Comparison of ENCODE assay signal across 11 cellular contexts in genomic region chr20:8399963-8400362, GRCh38.
DNase-seq lines count a peak whose midpoint lies in the region; ATAC-seq, FAIRE-seq and TF ChIP-seq lines count a peak whose summit lies in the region.
"Had no signal": no experiment of that assay in that cellular context is flagged by ENCODE, and none has a peak within 500 bp of the region (broad histone marks: within the 10 kb centered on the region; RNA-seq: fewer than 3 reads in every experiment).

No MANE protein-coding gene starts in this region.

- H3K4me1 ChIP-seq in small intestine (ENCODE audit: control insufficient read depth in 2 of 2, insufficient read depth in 1 of 2, low read depth in 1 of 2, low read length in 1 of 2) (peaks cover 0 to 2% of the 10 kb centered on the region in 2 donors), esophagus muscularis mucosa (peaks cover 0 to 16% (median 10%) of the 10 kb centered on the region in 4 donors)

- H3K36me3 ChIP-seq in small intestine (ENCODE audit: control insufficient read depth in 2 of 2, insufficient read depth in 2 of 2, low read length in 2 of 2) (no peaks in the 10 kb centered on the region), esophagus muscularis mucosa (no peaks in the 10 kb centered on the region)

- ATAC-seq in HG02884 (IDR thresholded peaks at IDR 0.05; ENCODE audit: unreplicated experiment) (peak; percentile 98), left colon (no peak)

- no peak for TF ChIP-seq POLR2A in esophagus muscularis mucosa (IDR thresholded peaks at IDR 0.05; ENCODE audit: low read depth)

- peaks cover 7% of the 10 kb centered on the region for H3K4me1 Mint-ChIP-seq in activated CD4-positive, alpha-beta T cell treated with anti-CD3 and anti-CD28 coated beads, Interleukin-2, amount 10 ng/mL, durations not matched to agents 24 days and 14 days

- H3K9me3 ChIP-seq in small intestine (ENCODE audit: control insufficient read depth, low read depth) = no peaks in the 10 kb centered on the region
- H3K9me3 ChIP-seq in esophagus muscularis mucosa = no peaks in the 10 kb centered on the region

- H3K36me3 Mint-ChIP-seq in activated CD4-positive, alpha-beta T cell treated with anti-CD3 and anti-CD28 coated beads, Interleukin-2, amount 10 ng/mL, durations not matched to agents 24 days and 14 days (ENCODE audit: low read depth) = no peaks in the 10 kb centered on the region
- H3K36me3 Mint-ChIP-seq: IgD-negative memory B cell had no signal

- no peaks in the 10 kb centered on the region for H3K9me3 Mint-ChIP-seq in activated CD4-positive, alpha-beta T cell treated with anti-CD3 and anti-CD28 coated beads, Interleukin-2, amount 10 ng/mL, durations not matched to agents 24 days and 14 days
- H3K9me3 Mint-ChIP-seq: IgD-negative memory B cell had no signal

- TF ChIP-seq EP300 in esophagus muscularis mucosa (IDR thresholded peaks at IDR 0.05) = no peak

- intact Hi-C loops in activated CD4-positive, alpha-beta T cell treated with anti-CD3 and anti-CD28 coated beads, Interleukin-2, amount 10 ng/mL, durations not matched to agents 24 days and 14 days (cut with micrococcal nuclease) = loop anchor here (5.0 kb wide), 1 partner anchor 188 kb away; no protein-coding TSS in a partner anchor
- intact Hi-C loops in left colon (cut with DNase I, micrococcal nuclease) = loop anchor here in 1 of 2 donors (10.0 kb wide), 3 partner anchors 275 to 355 kb away; no protein-coding TSS in a partner anchor
- intact Hi-C loops in esophagus muscularis mucosa (cut with DNase I) = loop anchor here (5.0 kb wide), 1 partner anchor 317 kb away; no protein-coding TSS in a partner anchor

- no peak for FAIRE-seq in small intestine (lab: Jason Lieb, UNC)
- FAIRE-seq: A204.1 had no signal

- DNase-seq in activated CD4-positive, alpha-beta T cell treated with anti-CD3 and anti-CD28 coated beads, Interleukin-2, amount 10 ng/mL, durations not matched to agents 24 days and 14 days = peak; percentile 55
- no peak for DNase-seq in activated CD4-positive, alpha-beta T cell treated with anti-CD3 and anti-CD28 coated beads for 4 hours
- DNase-seq in NOMO-1 (lab: John Stamatoyannopoulos, UW; ENCODE audit: unreplicated experiment in 2 of 2) (peak; percentile 79 to 97), small intestine (peak; percentile 20), left colon (no peak), esophagus muscularis mucosa (ENCODE audit: extremely low spot score) (no peak)
- no peak for DNase-seq in stimulated activated CD4-positive, alpha-beta T cell treated with anti-CD3 and anti-CD28 coated beads, Interleukin-4, amount 100 ng/mL, for 1 hour

- peaks cover 3% of the 10 kb centered on the region for H3K27me3 Mint-ChIP-seq in activated CD4-positive, alpha-beta T cell treated with anti-CD3 and anti-CD28 coated beads, Interleukin-2, amount 10 ng/mL, durations not matched to agents 24 days and 14 days
- H3K27me3 Mint-ChIP-seq: IgD-negative memory B cell had no signal

- H3K4me3 Mint-ChIP-seq in activated CD4-positive, alpha-beta T cell treated with anti-CD3 and anti-CD28 coated beads, Interleukin-2, amount 10 ng/mL, durations not matched to agents 24 days and 14 days = no peak overlapping the region
- H3K4me3 Mint-ChIP-seq: IgD-negative memory B cell had no signal

- H3K27ac Mint-ChIP-seq in activated CD4-positive, alpha-beta T cell treated with anti-CD3 and anti-CD28 coated beads, Interleukin-2, amount 10 ng/mL, durations not matched to agents 24 days and 14 days = no peak overlapping the region

- H3K27ac ChIP-seq in small intestine (ENCODE audit: low read depth in 1 of 2, low read length in 1 of 2) (no peak overlapping the region), esophagus muscularis mucosa (replicated peaks in 1 of 4) (no peak overlapping the region)

- H3K4me3 ChIP-seq in small intestine (ENCODE audit: low read depth in 1 of 2, low read length in 2 of 2) = no peak overlapping the region
- no peak overlapping the region for H3K4me3 ChIP-seq in esophagus muscularis mucosa
- H3K4me3 ChIP-seq: skin epidermis had no signal

- H3K27me3 ChIP-seq in small intestine (ENCODE audit: control insufficient read depth in 2 of 2, insufficient read depth in 2 of 2, low read length in 2 of 2) (no peaks in the 10 kb centered on the region), esophagus muscularis mucosa (no peaks in the 10 kb centered on the region)

- TF ChIP-seq CTCF in esophagus muscularis mucosa (IDR thresholded peaks at IDR 0.05) = no peak

Comparison
In these comparisons a context has a peak if more than half of its experiments do, and no peak if none do; other contexts are left out.
1. DNase-seq: peak in activated CD4-positive, alpha-beta T cell treated with anti-CD3 and anti-CD28 coated beads, Interleukin-2, amount 10 ng/mL, durations not matched to agents 24 days and 14 days (single experiment), NOMO-1 (2 of 2) and small intestine (single experiment); none in activated CD4-positive, alpha-beta T cell treated with anti-CD3 and anti-CD28 coated beads for 4 hours (0 of 2), left colon (0 of 2), stimulated activated CD4-positive, alpha-beta T cell treated with anti-CD3 and anti-CD28 coated beads, Interleukin-4, amount 100 ng/mL, for 1 hour (single experiment) and esophagus muscularis mucosa (single experiment).